14 cellular contexts compared by ENCODE assay signal in the genomic region with DNA sequence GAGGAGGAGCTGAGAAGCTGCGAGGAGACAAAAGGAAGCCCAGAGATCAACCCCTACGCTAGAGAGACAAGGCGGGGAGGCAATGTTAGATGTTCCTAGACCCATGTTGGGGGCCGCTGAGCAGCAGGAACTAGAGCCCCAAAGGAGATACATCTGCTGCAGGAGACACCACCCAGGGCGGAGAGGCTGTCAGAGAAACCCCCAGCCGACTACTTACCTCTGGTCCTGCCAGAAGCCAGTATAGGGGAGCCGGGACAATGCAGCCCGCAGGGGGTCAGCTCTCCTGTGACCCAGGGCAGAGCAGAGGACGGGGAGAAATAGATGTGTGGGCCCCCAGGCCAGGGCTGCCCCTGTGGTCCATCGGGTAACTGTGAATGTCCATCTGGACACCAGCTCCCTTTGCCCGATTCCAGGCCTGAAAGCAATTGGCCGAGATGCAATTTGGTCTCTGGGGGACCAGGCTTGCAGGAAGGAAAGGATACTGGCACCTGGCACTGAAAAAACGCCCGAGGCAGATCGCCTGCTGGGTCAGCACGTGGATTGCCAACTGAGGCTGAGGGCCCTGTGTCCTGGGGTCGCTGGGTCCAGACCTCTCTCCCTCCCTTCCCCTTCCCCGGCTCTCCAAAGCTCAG. TPM values are rescaled to one million over a fixed set of nuclear protein-coding genes. Genes with fewer than 3 reads are reported as not detected.
A peak's percentile ranks its signal among the peaks of the same experiment; 100 is the strongest.
DNase-seq lines count a peak whose midpoint lies in the region; ATAC-seq and TF ChIP-seq lines count a peak whose summit lies in the region.
"Had no signal": no experiment of that assay in that cellular context is flagged by ENCODE, and none has a peak within 500 bp of the region (broad histone marks: within the 10 kb centered on the region; RNA-seq: fewer than 3 reads in every experiment).

No MANE protein-coding gene starts in this region.

- POLR2A ChIA-PET in CD8-positive, alpha-beta T cell (lab: Charles Lee), result no interaction called here

- peaks cover 47% of the 10 kb centered on the region for H3K4me1 Mint-ChIP-seq in CD8-positive, alpha-beta T cell (ENCODE audit: low read depth)
- H3K4me1 Mint-ChIP-seq in natural killer cell (peaks cover 25 to 63% of the 10 kb centered on the region in 2 donors), endodermal cell (peaks cover 36% of the 10 kb centered on the region)

- H3K36me3 ChIP-seq in BE2C (no peaks in the 10 kb centered on the region), adipocyte (ENCODE audit: control insufficient read depth, insufficient read depth, low read length, severe bottlenecking) (no peaks in the 10 kb centered on the region), endodermal cell (ENCODE audit: control insufficient read depth, insufficient read depth, low read length) (no peaks in the 10 kb centered on the region)
- H3K36me3 ChIP-seq in CD8-positive, alpha-beta T cell (ENCODE audit: insufficient read depth, low read length), result no peaks in the 10 kb centered on the region
- H3K36me3 ChIP-seq: MG63 had no signal

- H3K4me1 ChIP-seq in BE2C, result peaks cover 13% of the 10 kb centered on the region
- H3K4me1 ChIP-seq in CD8-positive, alpha-beta T cell (ENCODE audit: insufficient read depth, low read length), result peaks cover 25% of the 10 kb centered on the region
- H3K4me1 ChIP-seq in adipocyte (ENCODE audit: control insufficient read depth, insufficient read depth, low read length), result peaks cover 87% of the 10 kb centered on the region
- peaks cover 36% of the 10 kb centered on the region for H3K4me1 ChIP-seq in endodermal cell (ENCODE audit: control insufficient read depth, insufficient read depth, low read length)

- no peak overlapping the region for H3K4me3 ChIP-seq in BE2C (ENCODE audit: low read depth, low read length)
- H3K4me3 ChIP-seq in CD8-positive, alpha-beta T cell (ENCODE audit: low read depth, low read length), result no peak overlapping the region
- H3K4me3 ChIP-seq in adipocyte (ENCODE audit: low read length), result peak overlapping the region; percentile 51
- no peak overlapping the region for H3K4me3 ChIP-seq in endodermal cell (ENCODE audit: low read length)
- H3K4me3 ChIP-seq: MG63 had no signal

- H3K9ac ChIP-seq in adipocyte (ENCODE audit: low read length) (peak overlapping the region; percentile 84), endodermal cell (ENCODE audit: extremely low read depth, low read length, poor library complexity, severe bottlenecking) (no peak overlapping the region)

- no peak overlapping the region for H3K4me3 Mint-ChIP-seq in CD8-positive, alpha-beta T cell
- H3K4me3 Mint-ChIP-seq in natural killer cell (no peak overlapping the region), endodermal cell (no peak overlapping the region)

- CTCF ChIA-PET in CD8-positive, alpha-beta T cell (lab: Charles Lee), result interaction anchor here (1.2 to 1.5 kb wide), 3 partner anchors 9 to 39 kb away, joined by 3 to 4 read pairs (median 4); no protein-coding TSS in a partner anchor

- H3K9me3 Mint-ChIP-seq in CD8-positive, alpha-beta T cell, result no peaks in the 10 kb centered on the region
- no peaks in the 10 kb centered on the region for H3K9me3 Mint-ChIP-seq in natural killer cell
- no peaks in the 10 kb centered on the region for H3K9me3 Mint-ChIP-seq in endodermal cell

- H3K27ac Mint-ChIP-seq in CD8-positive, alpha-beta T cell, result peak overlapping the region; percentile 45
- H3K27ac Mint-ChIP-seq in natural killer cell (peak overlapping the region; percentile 29 to 92), endodermal cell (no peak overlapping the region)

- H3K27me3 Mint-ChIP-seq in CD8-positive, alpha-beta T cell (ENCODE audit: low read depth), result no peaks in the 10 kb centered on the region
- H3K27me3 Mint-ChIP-seq in natural killer cell (ENCODE audit: low read depth in 2 of 2), result no peaks in the 10 kb centered on the region
- no peaks in the 10 kb centered on the region for H3K27me3 Mint-ChIP-seq in endodermal cell (ENCODE audit: insufficient read depth)

- peaks cover 18% of the 10 kb centered on the region for H3K36me3 Mint-ChIP-seq in CD8-positive, alpha-beta T cell
- H3K36me3 Mint-ChIP-seq in natural killer cell, result no peaks in the 10 kb centered on the region
- no peaks in the 10 kb centered on the region for H3K36me3 Mint-ChIP-seq in endodermal cell (ENCODE audit: low read depth)

- H3K27me3 ChIP-seq in BE2C (no peaks in the 10 kb centered on the region), adipocyte (replicated peaks; ENCODE audit: control insufficient read depth, insufficient read depth, low read length) (no peaks in the 10 kb centered on the region), endodermal cell (ENCODE audit: control insufficient read depth, insufficient read depth, low read length, poor library complexity, severe bottlenecking) (no peaks in the 10 kb centered on the region)
- H3K27me3 ChIP-seq in CD8-positive, alpha-beta T cell (ENCODE audit: insufficient read depth, low read length), result no peaks in the 10 kb centered on the region
- H3K27me3 ChIP-seq: MG63 had no signal

- ATAC-seq in CD8-positive, alpha-beta T cell, result no peak
- ATAC-seq in natural killer cell (no peak), GM19467 (IDR thresholded peaks at IDR 0.05; ENCODE audit: unreplicated experiment) (no peak)

- H3K9me3 ChIP-seq in BE2C (no peaks in the 10 kb centered on the region), adipocyte (ENCODE audit: control insufficient read depth, low read length) (no peaks in the 10 kb centered on the region), endodermal cell (ENCODE audit: control insufficient read depth, low read length) (no peaks in the 10 kb centered on the region)
- H3K9me3 ChIP-seq in CD8-positive, alpha-beta T cell (ENCODE audit: low read length), result no peaks in the 10 kb centered on the region
- H3K9me3 ChIP-seq: MG63 had no signal

- no peak overlapping the region for H3K27ac ChIP-seq in CD8-positive, alpha-beta T cell (ENCODE audit: low read depth, low read length)
- H3K27ac ChIP-seq in endodermal cell (ENCODE audit: low read depth, low read length), result no peak overlapping the region
- H3K27ac ChIP-seq: C4-2B had no signal

- DNase-seq in BE2C (peak; percentile 71), adipocyte (ENCODE audit: low read depth) (no peak), natural killer cell (no peak), NOMO-1 treated with DMSO at 0.1 percent for 48 hours (lab: John Stamatoyannopoulos, UW; ENCODE audit: unreplicated experiment) (no peak), HuH-7 (ENCODE audit: low spot score) (no peak), endodermal cell (no peak)
- DNase-seq in CD8-positive, alpha-beta T cell, result no peak
- DNase-seq: activated CD4-positive, alpha-beta T cell treated with anti-CD3 and anti-CD28 coated beads for 1 hour; activated effector memory CD4-positive, alpha-beta T cell treated with anti-CD3 and anti-CD28 coated beads, Interleukin-2, amount 50 U/mL, for 16 hours; MG63; NCI-H2171 treated with DMSO at 0.1 percent for 48 hours; stimulated activated CD4-positive, alpha-beta T cell treated with anti-CD3 and anti-CD28 coated beads, Interleukin-2, amount 100 ng/mL, for 48 hours had no signal

- TF ChIP-seq CTCF in BE2C (IDR thresholded peaks at IDR 0.05; ENCODE audit: low read depth, low read length) (no peak), natural killer cell (IDR thresholded peaks at IDR 0.05) (no peak), endodermal cell (conservative IDR thresholded peaks at IDR 0.05) (no peak)
- no peak for TF ChIP-seq CTCF in CD8-positive, alpha-beta T cell (IDR thresholded peaks at IDR 0.05)

- 86 to 89% methylated on average over 13 to 18 of the region's 18 CpGs for WGBS in endodermal cell (ENCODE audit: insufficient coverage in 1 of 2, insufficient read length in 1 of 2), 2 experiments

- intact Hi-C loops in CD8-positive, alpha-beta T cell (cut with DNase I, micrococcal nuclease), result loop anchor here (5.0 kb wide), 2 partner anchors 41 to 534 kb away; no protein-coding TSS in a partner anchor
- intact Hi-C loops in natural killer cell (cut with micrococcal nuclease), result loop anchor here (5.0 kb wide), 1 partner anchor 39 kb away; no protein-coding TSS in a partner anchor

RNA-seq across cellular contexts. Expression of a gene that starts 34.9 kb away (rescaled TPM):
- polyA plus RNA-seq in BE2C (2012; ENCODE audit: insufficient read depth, insufficient read length, low read depth), result 13.0 TPM
- total RNA-seq in CD8-positive, alpha-beta T cell, result 10 to 100 TPM; 18.5 to 19.7 TPM
- total RNA-seq in natural killer cell (10 to 100 TPM; 10.6 to 17.3 (median 15.4) TPM), endodermal cell (1 to 10 TPM; 1.0 to 5.2 TPM)
- polyA plus RNA-seq in endodermal cell (2013, experiment 1 of 2), result 0.61 TPM
- 0.87 TPM for polyA plus RNA-seq in endodermal cell (2013, experiment 2 of 2)

RNA-seq across cellular contexts. Expression of a gene that starts 53.3 kb away (rescaled TPM):
- polyA plus RNA-seq in BE2C (2012; ENCODE audit: insufficient read depth, insufficient read length, low read depth), result 189 TPM
- total RNA-seq in CD8-positive, alpha-beta T cell, result 10 to 100 TPM; 13.7 to 15.2 TPM
- 10 to 100 TPM; 16.7 to 26.0 (median 23.4) TPM for total RNA-seq in natural killer cell
- total RNA-seq in endodermal cell, result 10 to 100 TPM; 62.4 to 63.4 TPM
- polyA plus RNA-seq in endodermal cell (2013, experiment 1 of 2), result 73.3 TPM
- polyA plus RNA-seq in endodermal cell (2013, experiment 2 of 2), result 69.6 TPM
